Comparison of ENCODE assay signal across 18 cellular contexts in the genomic region with DNA sequence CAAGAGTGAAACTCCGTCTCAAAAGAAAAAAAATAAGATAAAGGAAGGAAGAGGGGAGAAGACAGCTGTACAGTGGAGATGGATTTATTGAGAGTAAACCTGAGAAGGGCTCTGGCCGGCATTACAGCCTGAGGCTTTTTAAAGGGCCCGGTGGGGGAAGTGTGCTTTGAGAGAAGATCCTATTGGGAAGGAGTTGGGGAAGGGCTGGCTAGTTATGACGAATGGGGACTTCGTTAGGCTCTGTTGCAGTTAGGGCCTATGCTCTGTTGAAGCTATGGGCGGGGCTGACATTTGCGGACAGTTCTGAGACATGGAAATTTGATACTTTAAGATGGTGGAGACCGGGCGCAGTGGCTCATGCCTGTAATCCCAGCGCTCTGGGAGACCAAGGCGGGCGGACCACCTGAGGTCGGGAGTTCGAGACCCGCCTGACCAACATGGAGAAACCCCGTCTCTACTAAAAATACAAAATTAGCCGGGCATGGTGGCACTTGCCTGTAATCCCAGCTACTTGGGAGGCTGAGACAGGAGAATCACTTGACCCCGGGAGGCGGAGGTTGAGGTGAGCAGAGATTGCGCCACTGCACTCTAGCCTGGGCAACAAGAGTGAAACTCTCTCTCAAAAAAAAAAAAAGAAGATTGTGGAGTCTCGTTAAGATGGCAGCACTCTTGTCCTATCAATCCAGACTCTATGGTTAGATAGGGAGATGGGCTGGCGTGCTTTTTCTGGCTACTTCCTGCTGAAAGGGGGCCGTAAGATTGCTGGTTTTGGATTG. TPM values are rescaled to one million over a fixed set of nuclear protein-coding genes. Genes with fewer than 3 reads are reported as not detected.
DNase-seq lines count a peak whose midpoint lies in the region; ATAC-seq lines count a peak whose summit lies in the region.
"Had no signal": no experiment of that assay in that cellular context is flagged by ENCODE, and none has a peak within 500 bp of the region (broad histone marks: within the 10 kb centered on the region; RNA-seq: fewer than 3 reads in every experiment).

No MANE protein-coding gene starts in this region.

- H3K36me3 Mint-ChIP-seq in activated naive CD8-positive, alpha-beta T cell treated with anti-CD3 and anti-CD28 coated beads, Interleukin-2, amount 10 ng/mL, durations not matched to agents 7 days and 5 days, result no peaks in the 10 kb centered on the region
- H3K36me3 Mint-ChIP-seq in activated naive CD8-positive, alpha-beta T cell treated with anti-CD3 and anti-CD28 coated beads, Interleukin-2, amount 50 U/mL, for 24 hours (ENCODE audit: low read depth), result no peaks in the 10 kb centered on the region
- H3K36me3 Mint-ChIP-seq: natural killer cell had no signal

- peaks cover 37% of the 10 kb centered on the region for H3K4me1 Mint-ChIP-seq in activated naive CD8-positive, alpha-beta T cell treated with anti-CD3 and anti-CD28 coated beads, Interleukin-2, amount 10 ng/mL, durations not matched to agents 7 days and 5 days
- H3K4me1 Mint-ChIP-seq in activated naive CD8-positive, alpha-beta T cell treated with anti-CD3 and anti-CD28 coated beads, Interleukin-2, amount 50 U/mL, for 24 hours, result peaks cover 20% of the 10 kb centered on the region

- H3K9me3 Mint-ChIP-seq in activated naive CD8-positive, alpha-beta T cell treated with anti-CD3 and anti-CD28 coated beads, Interleukin-2, amount 10 ng/mL, durations not matched to agents 7 days and 5 days, result no peaks in the 10 kb centered on the region
- H3K9me3 Mint-ChIP-seq in activated naive CD8-positive, alpha-beta T cell treated with anti-CD3 and anti-CD28 coated beads, Interleukin-2, amount 50 U/mL, for 24 hours, result no peaks in the 10 kb centered on the region
- H3K9me3 Mint-ChIP-seq: natural killer cell had no signal

- H3K4me3 ChIP-seq in mucosa of rectum (ENCODE audit: low read length in 2 of 2) (no peak overlapping the region), H7 (ENCODE audit: insufficient read depth, low read depth, low read length) (no peak overlapping the region)
- H3K4me3 ChIP-seq: coronary artery, uterus had no signal

- H3K4me1 ChIP-seq in mucosa of rectum (ENCODE audit: control insufficient read depth in 2 of 2, insufficient read depth in 2 of 2, low read length in 2 of 2), result peaks cover 0 to 2% of the 10 kb centered on the region in 2 donors
- H3K4me1 ChIP-seq: uterus had no signal

- H3K27me3 Mint-ChIP-seq in activated naive CD8-positive, alpha-beta T cell treated with anti-CD3 and anti-CD28 coated beads, Interleukin-2, amount 10 ng/mL, durations not matched to agents 7 days and 5 days, result peaks cover 11% of the 10 kb centered on the region
- H3K27me3 Mint-ChIP-seq in activated naive CD8-positive, alpha-beta T cell treated with anti-CD3 and anti-CD28 coated beads, Interleukin-2, amount 50 U/mL, for 24 hours, result peaks cover 10% of the 10 kb centered on the region

- H3K9ac ChIP-seq in mucosa of rectum (ENCODE audit: low read depth in 1 of 2, low read length in 2 of 2), result no peak overlapping the region
- H3K9ac ChIP-seq: KMS-11 had no signal

- H3K9me3 ChIP-seq in mucosa of rectum (ENCODE audit: control insufficient read depth in 2 of 2, low read length in 2 of 2), result no peaks in the 10 kb centered on the region
- H3K9me3 ChIP-seq: uterus had no signal

- peak overlapping the region; percentile 4 to 9 for H3K27ac ChIP-seq in mucosa of rectum (ENCODE audit: low read depth in 2 of 2, low read length in 2 of 2)
- H3K27ac ChIP-seq: coronary artery, KMS-11, uterus had no signal

- H3K36me3 ChIP-seq in mucosa of rectum (ENCODE audit: control insufficient read depth in 2 of 2, insufficient read depth in 2 of 2, low read length in 2 of 2) (no peaks in the 10 kb centered on the region), H7 (replicated peaks; ENCODE audit: control insufficient read depth, insufficient read depth, low read length) (no peaks in the 10 kb centered on the region)
- H3K36me3 ChIP-seq: uterus had no signal

- no peak for ATAC-seq in activated naive CD8-positive, alpha-beta T cell treated with anti-CD3 and anti-CD28 coated beads, Interleukin-2, amount 10 ng/mL, durations not matched to agents 7 days and 5 days (ENCODE audit: low read depth)
- ATAC-seq in activated naive CD8-positive, alpha-beta T cell treated with anti-CD3 and anti-CD28 coated beads, Interleukin-2, amount 50 U/mL, for 24 hours, result no peak
- ATAC-seq in GM21737 (IDR thresholded peaks at IDR 0.05; ENCODE audit: unreplicated experiment) (no peak), GM18511 (IDR thresholded peaks at IDR 0.05; ENCODE audit: unreplicated experiment) (no peak)
- ATAC-seq: left lobe of liver had no signal

- H3K27ac Mint-ChIP-seq in activated naive CD8-positive, alpha-beta T cell treated with anti-CD3 and anti-CD28 coated beads, Interleukin-2, amount 10 ng/mL, durations not matched to agents 7 days and 5 days, result peak overlapping the region; percentile 6
- H3K27ac Mint-ChIP-seq in activated naive CD8-positive, alpha-beta T cell treated with anti-CD3 and anti-CD28 coated beads, Interleukin-2, amount 50 U/mL, for 24 hours, result no peak overlapping the region

- no peaks in the 10 kb centered on the region for H3K27me3 ChIP-seq in mucosa of rectum (ENCODE audit: control insufficient read depth in 2 of 2, insufficient read depth in 2 of 2, low read length in 2 of 2)
- peaks cover 10% of the 10 kb centered on the region for H3K27me3 ChIP-seq in H7 (ENCODE audit: control insufficient read depth, insufficient read depth, low read length)
- H3K27me3 ChIP-seq: uterus had no signal

- H3K4me3 Mint-ChIP-seq in activated naive CD8-positive, alpha-beta T cell treated with anti-CD3 and anti-CD28 coated beads, Interleukin-2, amount 10 ng/mL, durations not matched to agents 7 days and 5 days, result no peak overlapping the region
- no peak overlapping the region for H3K4me3 Mint-ChIP-seq in activated naive CD8-positive, alpha-beta T cell treated with anti-CD3 and anti-CD28 coated beads, Interleukin-2, amount 50 U/mL, for 24 hours
- H3K4me3 Mint-ChIP-seq: natural killer cell had no signal

- POLR2A ChIA-PET in activated naive CD8-positive, alpha-beta T cell treated with anti-CD3 and anti-CD28 coated beads, Interleukin-2, amount 10 ng/mL, durations not matched to agents 7 days and 5 days (lab: Charles Lee), result interaction anchor here (1.3 to 1.9 kb wide), 3 partner anchors 9 to 410 kb away, joined by 4 to 14 read pairs (median 6); a partner anchor contains a TSS

- no peak for DNase-seq in activated naive CD8-positive, alpha-beta T cell treated with anti-CD3 and anti-CD28 coated beads, Interleukin-2, amount 10 ng/mL, durations not matched to agents 7 days and 5 days
- DNase-seq in activated naive CD8-positive, alpha-beta T cell treated with anti-CD3 and anti-CD28 coated beads, Interleukin-2, amount 50 U/mL, for 24 hours, result no peak
- DNase-seq in amniotic epithelial cell (ENCODE audit: low read depth), result peak; percentile 86
- DNase-seq in NCI-H2107 treated with DMSO at 0.1 percent for 48 hours (lab: John Stamatoyannopoulos, UW; ENCODE audit: unreplicated experiment), result no peak
- DNase-seq in H7, result no peak
- DNase-seq: ACHN; activated T-cell treated with anti-CD3 and anti-CD28 coated beads, Interleukin-2, amount 50 U/mL, for 48 hours; natural killer cell; retina; stimulated activated CD4-positive, alpha-beta T cell treated with anti-CD3 and anti-CD28 coated beads, Interleukin-4, amount 100 ng/mL, for 24 hours; uterus had no signal

RNA-seq across cellular contexts. Expression of a gene that starts 33.2 kb away (rescaled TPM):
- not detected for total RNA-seq in activated naive CD8-positive, alpha-beta T cell treated with anti-CD3 and anti-CD28 coated beads, Interleukin-2, amount 10 ng/mL, durations not matched to agents 7 days and 5 days
- not detected in 2 replicates for total RNA-seq in H7 (2014; rRNA removed; shearing (Covaris generic))
- total RNA-seq: left lobe of liver; natural killer cell; T-helper 1 cell treated with Interleukin-12 subunit alpha and Interleukin-12 subunit beta and Interleukin-4 antibody, amounts not matched to agents 30 ng/mL and 1 ng/mL, for 36 hours had no signal

RNA-seq across cellular contexts. Expression of a gene that starts 38.3 kb away (rescaled TPM):
- 10 to 100 TPM; 30.1 to 34.9 TPM for total RNA-seq in activated naive CD8-positive, alpha-beta T cell treated with anti-CD3 and anti-CD28 coated beads, Interleukin-2, amount 10 ng/mL, durations not matched to agents 7 days and 5 days
- 71.2 and 80.5 TPM in 2 replicates for total RNA-seq in H7 (2014; rRNA removed; shearing (Covaris generic))

RNA-seq across cellular contexts. Expression of a gene that starts 54.3 kb away (rescaled TPM):
- total RNA-seq in activated naive CD8-positive, alpha-beta T cell treated with anti-CD3 and anti-CD28 coated beads, Interleukin-2, amount 10 ng/mL, durations not matched to agents 7 days and 5 days, result 10 to 100 TPM; 27.8 to 29.0 TPM
- 19.2 and 20.9 TPM in 2 replicates for total RNA-seq in H7 (2014; rRNA removed; shearing (Covaris generic))
